ENCODE assay signal across 12 cellular contexts in the genomic region with DNA sequence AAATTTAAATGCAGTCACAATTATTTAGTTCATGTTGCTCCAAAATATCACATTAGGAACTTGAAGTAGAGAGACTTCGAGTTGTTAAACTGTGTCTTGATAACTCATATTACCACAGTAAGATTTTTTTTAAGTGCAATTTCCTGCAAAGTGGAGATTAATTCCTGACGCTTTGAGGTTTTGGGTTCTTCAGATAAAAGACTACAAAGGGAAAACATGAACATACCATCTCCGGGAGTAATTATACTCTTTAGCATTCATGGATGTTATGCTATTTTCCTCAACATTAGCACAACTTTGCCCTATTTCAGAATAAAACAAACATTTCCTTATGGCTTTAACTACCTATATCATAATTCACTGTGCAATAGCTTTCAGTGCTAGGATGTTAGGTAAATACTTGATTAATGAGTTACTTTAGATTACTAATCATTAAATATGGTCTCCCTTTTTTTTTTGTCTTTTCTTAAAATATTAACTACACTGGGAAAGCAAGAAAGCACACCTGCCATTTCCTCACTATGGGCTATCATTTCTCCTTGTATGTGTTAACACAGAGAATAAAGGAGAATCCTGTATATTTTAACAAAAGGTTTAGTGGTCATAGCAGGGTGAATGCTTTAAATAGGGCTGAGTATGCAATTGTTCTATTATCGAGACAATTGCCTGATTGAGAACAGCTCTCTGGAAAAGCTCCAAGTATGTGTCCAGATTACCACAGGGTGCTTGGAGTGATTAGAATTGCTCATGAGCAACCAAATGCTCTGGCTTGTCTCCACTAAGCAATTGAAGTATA.
DNase-seq lines count a peak whose midpoint lies in the region; ATAC-seq and TF ChIP-seq lines count a peak whose summit lies in the region.
"Had no signal": no experiment of that assay in that cellular context is flagged by ENCODE, and none has a peak within 500 bp of the region (broad histone marks: within the 10 kb centered on the region; RNA-seq: fewer than 3 reads in every experiment).

No MANE protein-coding gene starts in this region.

- no peaks in the 10 kb centered on the region for H3K27me3 ChIP-seq in OCI-LY3 (ENCODE audit: low read depth, low read length)

- H3K27ac ChIP-seq in OCI-LY3 (ENCODE audit: low read length) = no peak overlapping the region

- DNase-seq in fibroblast of the aortic adventitia (ENCODE audit: low read depth) (peak; percentile 98), renal cortical epithelial cell (ENCODE audit: low read depth) (peak; percentile 94), DMS153 (lab: John Stamatoyannopoulos, UW) (no peak), retina (no peak), NCI-H2029 (lab: John Stamatoyannopoulos, UW) (no peak), epidermal melanocyte (ENCODE audit: insufficient read length, low spot score) (no peak)
- DNase-seq: naive thymus-derived CD4-positive, alpha-beta T cell; SHP77 treated with DMSO at 0.1 percent for 48 hours had no signal

- no peak overlapping the region for H3K9ac ChIP-seq in OCI-LY3 (ENCODE audit: low read length)

- no peak overlapping the region for H3K4me3 ChIP-seq in OCI-LY3 (ENCODE audit: low read length)
- H3K4me3 ChIP-seq in fibroblast of the aortic adventitia (ENCODE audit: low read depth, low read length) = no peak overlapping the region

- no peak overlapping the region for H3K4me2 ChIP-seq in OCI-LY3 (ENCODE audit: low read length)

- H3K4me1 ChIP-seq in OCI-LY3 (ENCODE audit: low read length) = peaks cover 10% of the 10 kb centered on the region; the same call in 1 of the 2 replicates

- H3K9me3 ChIP-seq in OCI-LY3 (ENCODE audit: insufficient read depth, low read length) = no peaks in the 10 kb centered on the region

- peak overlapping the region; percentile 40; the same call in 1 of the 2 replicates for H2AFZ ChIP-seq in OCI-LY3 (ENCODE audit: low read depth, low read length)

- no peaks in the 10 kb centered on the region for H3K79me2 ChIP-seq in OCI-LY3 (ENCODE audit: low read length)

- ATAC-seq in GM19397 (IDR thresholded peaks at IDR 0.05; ENCODE audit: unreplicated experiment) = peak; percentile 26
- ATAC-seq: HCT116; HepG2; naive thymus-derived CD4-positive, alpha-beta T cell had no signal

- TF ChIP-seq CTCF in OCI-LY3 (IDR thresholded peaks at IDR 0.05; ENCODE audit: low read depth, low read length) (no peak), fibroblast of the aortic adventitia (IDR thresholded peaks at IDR 0.05; ENCODE audit: insufficient read depth, low read length) (no peak)

- no peaks in the 10 kb centered on the region for H4K20me1 ChIP-seq in OCI-LY3 (ENCODE audit: insufficient read depth, low read length)

- H3K36me3 ChIP-seq in OCI-LY3 (replicated peaks; ENCODE audit: low read depth, low read length) = no peaks in the 10 kb centered on the region

Comparison
In these comparisons a context has a peak if more than half of its experiments do, and no peak if none do; other contexts are left out.
1. DNase-seq: peak in fibroblast of the aortic adventitia (single experiment) and renal cortical epithelial cell (single experiment); none in DMS153 (single experiment), retina (single experiment), NCI-H2029 (single experiment) and epidermal melanocyte (single experiment).